In genomic region chr16:66750279-66751134, GRCh38 we compare ENCODE assay signal across 9 cellular contexts. TPM values are rescaled to one million over a fixed set of nuclear protein-coding genes. Genes with fewer than 3 reads are reported as not detected.
DNase-seq lines count a peak whose midpoint lies in the region; ATAC-seq and TF ChIP-seq lines count a peak whose summit lies in the region.
"Had no signal": no experiment of that assay in that cellular context is flagged by ENCODE, and none has a peak within 500 bp of the region (broad histone marks: within the 10 kb centered on the region; RNA-seq: fewer than 3 reads in every experiment).

No MANE protein-coding gene starts in this region.

- DNase-seq in GM10266 (ENCODE audit: extremely low spot score), result peak; percentile 40
- DNase-seq in IMR-90, result no peak
- DNase-seq in breast epithelium (ENCODE audit: low spot score in 2 of 2), result no peak
- no peak for DNase-seq in stimulated activated naive CD4-positive, alpha-beta T cell (lab: John Stamatoyannopoulos, UW)
- DNase-seq in NCI-H748 (lab: John Stamatoyannopoulos, UW; ENCODE audit: unreplicated experiment), result no peak

- no peak for TF ChIP-seq RAD21 in IMR-90 (IDR thresholded peaks at IDR 0.05; ENCODE audit: low read length)

- peak overlapping the region; percentile 90 for H3K4me3 ChIP-seq in IMR-90 (ENCODE audit: insufficient read depth, low read depth, low read length)
- H3K4me3 ChIP-seq in breast epithelium, result peak overlapping the region; percentile 86 to 100 (median 99)
- H3K4me3 ChIP-seq in mesodermal cell (ENCODE audit: extremely low read depth, insufficient read depth, low read length, poor library complexity, severe bottlenecking), result peak overlapping the region; percentile 100

- peak overlapping the region; percentile 90 for H2AK5ac ChIP-seq in IMR-90 (ENCODE audit: low read depth, low read length)

- H4K91ac ChIP-seq in IMR-90 (ENCODE audit: insufficient read depth, low read depth, low read length), result peak overlapping the region; percentile 73; the same call in 1 of the 2 replicates

- H3K18ac ChIP-seq in IMR-90 (ENCODE audit: low read depth, low read length), result no peak overlapping the region

- TF ChIP-seq CTCF in GM10266 (IDR thresholded peaks at IDR 0.05; ENCODE audit: control insufficient read depth, insufficient read depth, low read depth, missing control alignments) (no peak), IMR-90 (conservative IDR thresholded peaks at IDR 0.05; ENCODE audit: low read depth, low read length) (no peak), breast epithelium (IDR thresholded peaks at IDR 0.05) (no peak)

- peaks cover 2% of the 10 kb centered on the region; the same call in 1 of the 2 replicates for H3K9me1 ChIP-seq in IMR-90 (ENCODE audit: insufficient read depth, low read length)

- H3K9ac ChIP-seq in IMR-90 (ENCODE audit: low read depth, low read length), result peak overlapping the region; percentile 94

- H4K8ac ChIP-seq in IMR-90 (ENCODE audit: low read depth in 2 of 2, low read length in 2 of 2), result peak overlapping the region; percentile 75 to 89; a peak in 2 of 4 replicates

- H3K56ac ChIP-seq in IMR-90 (ENCODE audit: extremely low read depth, insufficient read depth, low read length), result 0 out of 2 replicates have a peak overlapping the region, but pooled peaks have one; percentile 37

- peak overlapping the region; percentile 96 for H2AK9ac ChIP-seq in IMR-90 (replicated peaks; ENCODE audit: low read depth, low read length, poor library complexity)

- POLR2A ChIA-PET in IMR-90 (lab: Charles Lee; ENCODE audit: unreplicated experiment), result interaction anchor here (0.6 kb wide), 2 partner anchors 30 to 176 kb away, joined by 3 read pairs; no protein-coding TSS in a partner anchor

- peak overlapping the region; percentile 99 for H3K27ac ChIP-seq in IMR-90 (ENCODE audit: insufficient read depth, low read length)
- peak overlapping the region; percentile 94 to 97 for H3K27ac ChIP-seq in breast epithelium
- peak overlapping the region; percentile 94 for H3K27ac ChIP-seq in mesodermal cell (ENCODE audit: low read depth, low read length, severe bottlenecking)

- peak overlapping the region; percentile 80 for H3K23ac ChIP-seq in IMR-90 (ENCODE audit: low read depth, low read length)

- WGBS in IMR-90 (ENCODE audit: extremely low coverage in 2 of 2, insufficient read length in 1 of 2), 2 experiments, result 0% methylated on average over 8 of the region's 15 CpGs; no CpG with 5 or more reads in 1 of the 2 experiments
- WGBS in mesodermal cell (ENCODE audit: insufficient coverage in 2 of 2), 2 experiments, result 20 to 26% methylated on average over 11 to 15 of the region's 15 CpGs

- peak overlapping the region; percentile 97 for H3K4me2 ChIP-seq in IMR-90 (ENCODE audit: low read depth, low read length)

- BruUV-seq in IMR-90 (replicated peaks; lab: Mats Ljungman, UMichigan), result no TSS peak

- TF ChIP-seq POLR2A in IMR-90 (IDR thresholded peaks at IDR 0.05; ENCODE audit: low read depth, low read length) (0 out of 2 replicates have a peak, but pooled peaks have one; percentile 10), breast epithelium (IDR thresholded peaks at IDR 0.05) (no peak)

- H4K5ac ChIP-seq in IMR-90 (ENCODE audit: low read depth, low read length), result peak overlapping the region; percentile 6; the same call in 1 of the 2 replicates

- CTCF ChIA-PET in IMR-90 (lab: Yijun Ruan, JAX), result interaction anchor here (0.6 to 2.2 kb wide), 6 partner anchors 10 to 80 kb away, joined by 3 to 10 read pairs (median 5); partner anchors contain the start of gene NAE1

- H2BK120ac ChIP-seq in IMR-90 (ENCODE audit: low read depth, low read length), result no peak overlapping the region

- H3K79me1 ChIP-seq in IMR-90 (ENCODE audit: low read depth in 1 of 2, low read length in 2 of 2), result peaks cover 20 to 44% of the 10 kb centered on the region in 2 experiments

- H3K4ac ChIP-seq in IMR-90 (ENCODE audit: low read depth, low read length), result peak overlapping the region; percentile 91

- H3K4me1 ChIP-seq in IMR-90 (ENCODE audit: control insufficient read depth, insufficient read depth, low read length) (peaks cover 4% of the 10 kb centered on the region), breast epithelium (peaks cover 0 to 12% of the 10 kb centered on the region in 2 donors), mesodermal cell (ENCODE audit: control insufficient read depth, insufficient read depth, low read length, poor library complexity, severe bottlenecking) (peaks cover 19% of the 10 kb centered on the region)

- peaks cover 49% of the 10 kb centered on the region for H4K20me1 ChIP-seq in IMR-90 (ENCODE audit: insufficient read depth, low read length)

- no peaks in the 10 kb centered on the region for H3K9me3 ChIP-seq in IMR-90 (ENCODE audit: control insufficient read depth, insufficient read depth, low read length)
- H3K9me3 ChIP-seq in breast epithelium, result no peaks in the 10 kb centered on the region
- H3K9me3 ChIP-seq in mesodermal cell (ENCODE audit: control insufficient read depth, low read length), result no peaks in the 10 kb centered on the region

- no peak overlapping the region for H2BK15ac ChIP-seq in IMR-90 (ENCODE audit: low read depth, low read length)

- H3K36me3 ChIP-seq in IMR-90 (ENCODE audit: control insufficient read depth, insufficient read depth, low read length), result peaks cover 25% of the 10 kb centered on the region
- H3K36me3 ChIP-seq in breast epithelium, result no peaks in the 10 kb centered on the region
- peaks cover 51% of the 10 kb centered on the region for H3K36me3 ChIP-seq in mesodermal cell (ENCODE audit: control insufficient read depth, insufficient read depth, low read length)

- H3K27me3 ChIP-seq in IMR-90 (ENCODE audit: control insufficient read depth, insufficient read depth, low read length) (peaks cover 3% of the 10 kb centered on the region), breast epithelium (no peaks in the 10 kb centered on the region)

- no peak overlapping the region for H2BK5ac ChIP-seq in IMR-90 (ENCODE audit: low read depth, low read length, poor library complexity, severe bottlenecking)

- dilution Hi-C loops in IMR-90 (cut with HindIII; ENCODE audit: low sequenced_read_pairs, unreplicated experiment), result no loop called here

- H3K14ac ChIP-seq in IMR-90 (replicated peaks; ENCODE audit: low read depth, low read length), result peak overlapping the region; percentile 87

- H2AFZ ChIP-seq in IMR-90 (replicated peaks; ENCODE audit: low read length, poor library complexity), result peak overlapping the region; percentile 97

- H2BK20ac ChIP-seq in IMR-90 (ENCODE audit: low read depth, low read length), result no peak overlapping the region

- intact Hi-C loops in IMR-90 (cut with micrococcal nuclease), result loop anchor here (5.0 kb wide), 1 partner anchor 117 kb away; no protein-coding TSS in a partner anchor
- intact Hi-C loops in breast epithelium (cut with DNase I; ENCODE audit: low total_unique reads), result no loop called here

- no peak for ATAC-seq in IMR-90 (ENCODE audit: low read depth)
- no peak for ATAC-seq in GM21786 (IDR thresholded peaks at IDR 0.05; ENCODE audit: unreplicated experiment)
- ATAC-seq in GM21447 (IDR thresholded peaks at IDR 0.05; ENCODE audit: unreplicated experiment), result no peak

- in situ Hi-C loops in IMR-90 (cut with MboI; ENCODE audit: low sequenced_read_pairs), result no loop called here

TF ChIP-seq in IMR-90, 13 proteins besides CTCF, POLR2A, EP300 and RAD21:
- TF ChIP-seq MAZ (IDR thresholded peaks at IDR 0.05; ENCODE audit: borderline replicate concordance, low read depth, low read length), result no peak
- 0 out of 2 replicates have a peak, but pooled peaks have one; percentile 5 for TF ChIP-seq CEBPB (IDR thresholded peaks at IDR 0.05; ENCODE audit: low read depth, low read length)
- TF ChIP-seq USF2 (IDR thresholded peaks at IDR 0.05; ENCODE audit: low read depth, low read length), result no peak
- no peak for TF ChIP-seq ELK1 (IDR thresholded peaks at IDR 0.05; ENCODE audit: borderline replicate concordance, low read depth, low read length)
TF ChIP-seq in IMR-90: peak in this region for 1.

RNA-seq across cellular contexts. Expression of gene DYNC1LI2, which starts 0.9 kb away (rescaled TPM):
- total RNA-seq in IMR-90 (2012; rRNA removed), result 88.4 and 98.9 TPM in 2 replicates
- polyA plus RNA-seq in IMR-90 (2012; rRNA removed), result 54.2 and 65.3 TPM in 2 replicates
- 132 and 238 TPM in 2 replicates for polyA plus RNA-seq in IMR-90 (2012; cell fraction: cytosol; rRNA removed)
- 144 and 334 TPM in 2 replicates for polyA plus RNA-seq in IMR-90 (2012; cell fraction: nucleus; rRNA removed; ENCODE audit: low replicate concordance)
- 100 to 1,000 TPM; 153 to 172 (median 156) TPM for total RNA-seq in breast epithelium
- polyA plus RNA-seq in mesodermal cell (2013, experiment 1 of 2), result 69.7 TPM
- 67.4 TPM for polyA plus RNA-seq in mesodermal cell (2013, experiment 2 of 2)

RNA-seq across cellular contexts. Expression of gene TERB1, which starts 50.9 kb away (rescaled TPM):
- total RNA-seq in IMR-90 (2012; rRNA removed), result under 0.01 TPM in 1 of 2 replicates, not detected in the other
- polyA plus RNA-seq in IMR-90 (2012; rRNA removed), result not detected in 2 replicates
- not detected in 2 replicates for polyA plus RNA-seq in IMR-90 (2012; cell fraction: cytosol; rRNA removed)
- 0.10 TPM in 1 of 2 replicates, not detected in the other for polyA plus RNA-seq in IMR-90 (2012; cell fraction: nucleus; rRNA removed; ENCODE audit: low replicate concordance)
- total RNA-seq in breast epithelium, result under 1 TPM; 0.33 to 0.64 (median 0.59) TPM
- not detected for polyA plus RNA-seq in mesodermal cell (2013, experiment 1 of 2)
- not detected for polyA plus RNA-seq in mesodermal cell (2013, experiment 2 of 2)
- total RNA-seq: T-helper 1 cell treated with Interleukin-12 subunit alpha and Interleukin-12 subunit beta and Interleukin-4 antibody, amounts not matched to agents 30 ng/mL and 1 ng/mL, for 36 hours had no signal

RNA-seq across cellular contexts. Expression of gene CMTM4, which starts 54.0 kb away (rescaled TPM):
- 14.5 and 15.8 TPM in 2 replicates for total RNA-seq in IMR-90 (2012; rRNA removed)
- 8.3 and 9.0 TPM in 2 replicates for polyA plus RNA-seq in IMR-90 (2012; rRNA removed)
- 6.4 and 6.6 TPM in 2 replicates for polyA plus RNA-seq in IMR-90 (2012; cell fraction: cytosol; rRNA removed)
- polyA plus RNA-seq in IMR-90 (2012; cell fraction: nucleus; rRNA removed; ENCODE audit: low replicate concordance), result 9.1 and 16.7 TPM in 2 replicates
- total RNA-seq in breast epithelium, result 10 to 100 TPM; 12.5 to 35.4 (median 33.7) TPM
- polyA plus RNA-seq in mesodermal cell (2013, experiment 1 of 2), result 20.6 TPM
- 20.5 TPM for polyA plus RNA-seq in mesodermal cell (2013, experiment 2 of 2)
